In the genomic region with DNA sequence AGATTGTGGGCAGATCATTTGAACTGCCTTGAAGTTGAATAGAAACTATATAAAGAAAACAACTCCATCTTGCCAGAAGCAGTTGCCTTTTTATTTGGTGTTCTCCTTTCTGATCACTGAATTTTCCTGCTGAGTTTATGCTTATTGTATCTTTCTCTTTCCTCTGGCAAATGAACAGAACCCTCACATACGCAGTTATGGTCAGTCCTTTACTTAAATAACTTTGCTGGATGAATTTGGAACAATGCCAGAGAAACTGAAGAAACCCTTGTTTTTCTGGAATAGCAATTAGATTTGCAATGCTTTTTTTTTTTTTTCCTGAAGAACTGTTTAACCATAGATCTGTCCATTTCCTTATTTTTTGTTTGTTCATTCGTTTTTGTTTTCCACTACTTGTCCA, we compare ENCODE assay signal across 1 cellular context.
TF ChIP-seq lines count a peak whose summit lies in the region.

No MANE protein-coding gene starts in this region.

TF ChIP-seq in endothelial cell of umbilical vein, 7 proteins besides CTCF, POLR2A, EP300 and RAD21:
- TF ChIP-seq FOS (IDR thresholded peaks at IDR 0.05; ENCODE audit: borderline replicate concordance, insufficient read depth, low read length), result no peak
- TF ChIP-seq, protein P1, sequence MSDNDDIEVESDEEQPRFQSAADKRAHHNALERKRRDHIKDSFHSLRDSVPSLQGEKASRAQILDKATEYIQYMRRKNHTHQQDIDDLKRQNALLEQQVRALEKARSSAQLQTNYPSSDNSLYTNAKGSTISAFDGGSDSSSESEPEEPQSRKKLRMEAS (IDR thresholded peaks at IDR 0.05; ENCODE audit: insufficient read depth, insufficient read length), result no peak
- TF ChIP-seq JUN (IDR thresholded peaks at IDR 0.05; ENCODE audit: borderline replicate concordance, insufficient read depth, insufficient read length, low read depth), result no peak
- TF ChIP-seq MYC (IDR thresholded peaks at IDR 0.05; ENCODE audit: low read depth, low read length), result no peak
- TF ChIP-seq EZH2 (IDR thresholded peaks at IDR 0.05; ENCODE audit: borderline replicate concordance, low read depth, low read length, severe bottlenecking), result no peak
- TF ChIP-seq POLR2AphosphoS5 (IDR thresholded peaks at IDR 0.05; ENCODE audit: insufficient read depth, low read depth, low read length), result no peak
- TF ChIP-seq GATA2 (IDR thresholded peaks at IDR 0.05; ENCODE audit: insufficient read depth, insufficient read length, low read depth, low read length), result no peak
